ENCODE assay signal across 1 cellular context in genomic region chr19:48330012-48330681, GRCh38.
TF ChIP-seq lines count a peak whose summit lies in the region.

No MANE protein-coding gene starts in this region.

TF ChIP-seq in GM12878, 131 proteins besides CTCF, POLR2A, EP300 and RAD21 (continued from another document and continues in another):
- TF ChIP-seq MLLT1 (IDR thresholded peaks at IDR 0.05) (0 out of 2 replicates have a peak, but pooled peaks have one; percentile 13), SKIL (IDR thresholded peaks at IDR 0.05; ENCODE audit: low read depth, poor library complexity, severe bottlenecking) (no peak), GATAD2B (conservative IDR thresholded peaks at IDR 0.05; ENCODE audit: low read depth) (0 out of 2 replicates have a peak, but pooled peaks have one; percentile 39), SMARCA5 (IDR thresholded peaks at IDR 0.05) (no peak), YBX1 (IDR thresholded peaks at IDR 0.05) (no peak), FOS (IDR thresholded peaks at IDR 0.05; ENCODE audit: borderline replicate concordance, extremely low read depth, insufficient read length) (no peak), RCOR1 (conservative IDR thresholded peaks at IDR 0.05; ENCODE audit: low read depth, low read length) (no peak), ETV6 (conservative IDR thresholded peaks at IDR 0.05 in 1 of 2, IDR thresholded peaks at IDR 0.05 in 1 of 2; ENCODE audit: borderline replicate concordance in 1 of 2, low read depth in 1 of 2) (no peak), HCFC1 (IDR thresholded peaks at IDR 0.05; ENCODE audit: low read length) (peak; percentile 100), PRDM15 (CRISPR knock-in tag; IDR thresholded peaks at IDR 0.05) (no peak), SPI1 (IDR thresholded peaks at IDR 0.05; ENCODE audit: borderline replicate concordance, insufficient read depth, low read depth, low read length) (no peak), SIX5 (IDR thresholded peaks at IDR 0.05; ENCODE audit: low read depth, low read length, severe bottlenecking) (peak; percentile 99), NFYA (IDR thresholded peaks at IDR 0.05; ENCODE audit: borderline replicate concordance, low read depth, low read length) (no peak), STAT3 (IDR thresholded peaks at IDR 0.05; ENCODE audit: low read depth, low read length) (no peak), JUND (IDR thresholded peaks at IDR 0.05; ENCODE audit: low read depth, low read length) (0 out of 2 replicates have a peak, but pooled peaks have one; percentile 31), SP1 (IDR thresholded peaks at IDR 0.05; ENCODE audit: low read depth, low read length) (no peak), YY1 (IDR thresholded peaks at IDR 0.05; ENCODE audit: low read depth, low read length) (peak; percentile 68), CBX3 (IDR thresholded peaks at IDR 0.05; ENCODE audit: borderline replicate concordance, low read depth) (no peak), KAT2A (conservative IDR thresholded peaks at IDR 0.05; ENCODE audit: control insufficient read depth, low read depth, low read length) (no peak), DPF2 (IDR thresholded peaks at IDR 0.05) (no peak), USF2 (IDR thresholded peaks at IDR 0.05; ENCODE audit: borderline replicate concordance, low read depth, low read length) (no peak), MAX (IDR thresholded peaks at IDR 0.05; ENCODE audit: low read depth, low read length) (0 out of 2 replicates have a peak, but pooled peaks have one; percentile 50), NFXL1 (IDR thresholded peaks at IDR 0.05; ENCODE audit: borderline replicate concordance) (no peak), CEBPB (IDR thresholded peaks at IDR 0.05; ENCODE audit: borderline replicate concordance in 1 of 2, low read depth in 2 of 2, low read length in 2 of 2) (no peak), CHD4 (IDR thresholded peaks at IDR 0.05) (no peak), ZNF687 (IDR thresholded peaks at IDR 0.05) (peak; percentile 17; the same call in 1 of the 2 replicates), RB1 (IDR thresholded peaks at IDR 0.05; ENCODE audit: borderline replicate concordance) (no peak), MYC (IDR thresholded peaks at IDR 0.05; ENCODE audit: insufficient read depth, insufficient read length, insufficient replicate concordance, low read length, severe bottlenecking) (no peak), GABPA (IDR thresholded peaks at IDR 0.05; ENCODE audit: low read depth) (0 out of 2 replicates have a peak, but pooled peaks have one; percentile 66), WRNIP1 (IDR thresholded peaks at IDR 0.05; ENCODE audit: borderline replicate concordance, low read depth, low read length) (no peak), MTA3 (IDR thresholded peaks at IDR 0.05; ENCODE audit: borderline replicate concordance, low read length) (peak; percentile 51; the same call in 1 of the 2 replicates), CREM (IDR thresholded peaks at IDR 0.05; ENCODE audit: low read depth) (peak; percentile 95), SMC3 (IDR thresholded peaks at IDR 0.05; ENCODE audit: borderline replicate concordance, low read length) (no peak), ZBTB11 (CRISPR knock-in tag; IDR thresholded peaks at IDR 0.05) (no peak), FOXK2 (IDR thresholded peaks at IDR 0.05) (no peak), RELA (IDR thresholded peaks at IDR 0.05; ENCODE audit: borderline replicate concordance, partially characterized antibody) (peak; percentile 52), BRCA1 (IDR thresholded peaks at IDR 0.05; ENCODE audit: low read depth, low read length) (no peak), SMAD1 (IDR thresholded peaks at IDR 0.05; ENCODE audit: low read depth, partially characterized antibody) (no peak), E2F8 (IDR thresholded peaks at IDR 0.05; ENCODE audit: low read depth, partially characterized antibody) (no peak), PML (IDR thresholded peaks at IDR 0.05; ENCODE audit: low read length) (peak; percentile 26; the same call in 1 of the 2 replicates), HDAC2 (IDR thresholded peaks at IDR 0.05) (no peak), ZNF622 (IDR thresholded peaks at IDR 0.05) (no peak), EGR1 (IDR thresholded peaks at IDR 0.05; ENCODE audit: borderline replicate concordance in 1 of 2, low read depth in 2 of 2, low read length in 2 of 2) (0 out of 3 replicates have a peak, but pooled peaks of 1 of the 2 experiments have one; percentile 18)
